ENCODE assay signal across 22 cellular contexts in the genomic region with DNA sequence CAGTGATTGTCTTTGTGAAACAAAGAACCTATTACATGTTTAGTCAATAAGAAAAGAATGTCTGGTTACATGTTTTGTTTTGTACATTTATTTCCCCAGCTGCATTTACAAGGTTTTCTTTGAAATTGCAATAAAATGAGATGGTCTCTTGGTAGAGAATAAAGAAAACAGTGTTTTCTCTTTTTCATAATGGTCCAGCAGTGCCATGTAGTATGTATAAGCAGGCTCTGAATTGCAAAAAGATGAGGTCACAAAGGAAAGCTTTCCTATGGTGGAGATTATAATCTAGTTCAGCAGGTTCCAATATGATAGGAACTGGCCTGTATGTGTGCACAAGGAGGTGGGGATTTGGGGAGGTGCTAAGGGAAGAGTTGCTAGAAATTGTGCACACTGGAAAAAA.
A peak's percentile ranks its signal among the peaks of the same experiment; 100 is the strongest.
DNase-seq lines count a peak whose midpoint lies in the region; FAIRE-seq and TF ChIP-seq lines count a peak whose summit lies in the region.
"Had no signal": no experiment of that assay in that cellular context is flagged by ENCODE, and none has a peak within 500 bp of the region (broad histone marks: within the 10 kb centered on the region; RNA-seq: fewer than 3 reads in every experiment).

No MANE protein-coding gene starts in this region.

- H3K27me3 ChIP-seq in bronchial epithelial cell (ENCODE audit: control insufficient read depth, insufficient read depth, low read length) = no peaks in the 10 kb centered on the region
- no peaks in the 10 kb centered on the region for H3K27me3 ChIP-seq in ovary
- H3K27me3 ChIP-seq in spleen (replicated peaks in 1 of 7) = no peaks in the 10 kb centered on the region
- H3K27me3 ChIP-seq: neural progenitor cell, Peyer's patch had no signal

- H3K36me3 ChIP-seq in bronchial epithelial cell (ENCODE audit: control insufficient read depth, insufficient read depth, low read length) (no peaks in the 10 kb centered on the region), ovary (no peaks in the 10 kb centered on the region), spleen (no peaks in the 10 kb centered on the region)
- H3K36me3 ChIP-seq: neural progenitor cell, Peyer's patch, prostate gland, WERI-Rb-1 had no signal

- TF ChIP-seq POLR2A in ovary (IDR thresholded peaks at IDR 0.05) (no peak), spleen (IDR thresholded peaks at IDR 0.05) (no peak)

- peak overlapping the region; percentile 91 for H3K27ac ChIP-seq in temporal lobe (ENCODE audit: low read depth, low read length)
- no peak overlapping the region for H3K27ac ChIP-seq in ovary
- no peak overlapping the region for H3K27ac ChIP-seq in spleen
- H3K27ac ChIP-seq: neural progenitor cell, Peyer's patch, prostate gland, SK-N-MC, WERI-Rb-1 had no signal

- H3K4me3 ChIP-seq in bronchial epithelial cell (ENCODE audit: low read depth, low read length) (no peak overlapping the region), ovary (no peak overlapping the region), spleen (no peak overlapping the region)
- H3K4me3 ChIP-seq: GM23338, neural progenitor cell, Peyer's patch, prostate gland, SK-N-MC had no signal

- H3K9me3 ChIP-seq in ovary (no peaks in the 10 kb centered on the region), spleen (peaks cover 0 to 10% (median 0%) of the 10 kb centered on the region in 8 donors)
- H3K9me3 ChIP-seq: Peyer's patch, prostate gland had no signal

- H3K4me1 ChIP-seq in ovary (ENCODE audit: insufficient read depth) (no peaks in the 10 kb centered on the region), spleen (no peaks in the 10 kb centered on the region)
- H3K4me1 ChIP-seq: Peyer's patch, prostate gland had no signal

- intact Hi-C loops in ovary (cut with DNase I) = no loop called here
- intact Hi-C loops in spleen (cut with DNase I; ENCODE audit: low total_unique reads) = no loop called here

- no peak for TF ChIP-seq EP300 in ovary (IDR thresholded peaks at IDR 0.05)

- TF ChIP-seq CTCF in bronchial epithelial cell (IDR thresholded peaks at IDR 0.05; ENCODE audit: insufficient read depth, low read length, severe bottlenecking) (no peak), ovary (IDR thresholded peaks at IDR 0.05) (no peak), spleen (IDR thresholded peaks at IDR 0.05 in 8 of 11, conservative IDR thresholded peaks at IDR 0.05 in 3 of 11) (no peak)

- DNase-seq in SIG-M5 treated with dmso at 0.1 percent for 504 hours (lab: John Stamatoyannopoulos, UW; ENCODE audit: unreplicated experiment) (peak; percentile 15), SIG-M5 (lab: John Stamatoyannopoulos, UW) (no peak), bronchial epithelial cell (ENCODE audit: low read depth) (peak; percentile 78), islet precursor cell (peak; percentile 57), ovary (no peak), spleen (no peak), NCI-H774 (lab: John Stamatoyannopoulos, UW) (no peak)
- DNase-seq: 8988T; activated CD4-positive, alpha-beta T cell treated with anti-CD3 and anti-CD28 coated beads, Interleukin-2, amount 50 U/mL, for 4 hours; activated CD8-positive, alpha-beta memory T cell treated with anti-CD3 and anti-CD28 coated beads, Interleukin-2, amount 50 U/mL, for 4 hours; activated naive CD8-positive, alpha-beta T cell treated with anti-CD3 and anti-CD28 coated beads for 36 hours; CD8-positive, alpha-beta memory T cell; DMS79 treated with DMSO at 0.1 percent for 48 hours; Peyer's patch; stimulated activated CD4-positive, alpha-beta T cell treated with anti-CD3 and anti-CD28 coated beads, Interleukin-1b, Interleukin-23, amount 100 ng/mL, for 48 hours; WERI-Rb-1 had no signal

- no peak for FAIRE-seq in bronchial epithelial cell (lab: Jason Lieb, UNC)
- FAIRE-seq: GM12891 had no signal

Comparison
In these comparisons a context has a peak if more than half of its experiments do, and no peak if none do; other contexts are left out.
1. DNase-seq: peak in SIG-M5 treated with dmso at 0.1 percent for 504 hours (single experiment), bronchial epithelial cell (single experiment) and islet precursor cell (single experiment); none in SIG-M5 (single experiment), ovary (0 of 5), spleen (single experiment) and NCI-H774 (single experiment).